ENCODE assay signal across 15 cellular contexts in the genomic region with DNA sequence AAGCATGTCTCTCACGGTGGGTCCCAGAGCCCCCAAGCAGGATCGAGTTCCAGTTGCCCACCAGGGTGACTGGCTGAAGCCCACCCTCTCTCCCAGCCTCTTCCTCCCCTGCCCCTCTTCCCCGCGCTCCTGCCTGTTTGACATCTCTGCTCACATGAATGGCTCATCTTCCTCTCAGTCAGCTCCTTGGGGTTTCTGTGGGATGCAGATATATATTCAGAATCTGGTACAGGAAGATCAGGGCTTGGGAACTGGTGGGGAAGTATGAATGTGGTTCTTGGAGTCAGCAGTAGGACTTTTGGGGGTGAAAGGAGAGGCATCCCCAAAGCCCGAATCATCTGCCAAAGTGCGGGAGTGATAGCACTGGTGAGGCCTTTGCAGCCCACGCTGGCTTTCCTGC.
A peak's percentile ranks its signal among the peaks of the same experiment; 100 is the strongest.
DNase-seq lines count a peak whose midpoint lies in the region; ATAC-seq and TF ChIP-seq lines count a peak whose summit lies in the region.
"Had no signal": no experiment of that assay in that cellular context is flagged by ENCODE, and none has a peak within 500 bp of the region (broad histone marks: within the 10 kb centered on the region; RNA-seq: fewer than 3 reads in every experiment).

No MANE protein-coding gene starts in this region.

- peaks cover 18% of the 10 kb centered on the region; the same call in 1 of the 2 replicates for H4K20me1 ChIP-seq in SK-N-SH (ENCODE audit: insufficient read depth)

- H3K9me2 ChIP-seq in SK-N-SH: no peaks in the 10 kb centered on the region

- H3K36me3 ChIP-seq in SK-N-SH (replicated peaks in 1 of 2; ENCODE audit: control insufficient read depth in 1 of 2, insufficient read depth in 2 of 2, low read length in 1 of 2) (no peaks in the 10 kb centered on the region), endodermal cell (ENCODE audit: control insufficient read depth, insufficient read depth, low read length) (no peaks in the 10 kb centered on the region), uterus (no peaks in the 10 kb centered on the region)

- TF ChIP-seq RAD21 in SK-N-SH (IDR thresholded peaks at IDR 0.05; ENCODE audit: low read length): no peak

- H3K4me1 ChIP-seq in SK-N-SH (ENCODE audit: control insufficient read depth in 1 of 2, insufficient read depth in 2 of 2, low read depth in 1 of 2, low read length in 1 of 2): peaks cover 0 to 67% of the 10 kb centered on the region in 2 experiments; a peak in 2 of 4 replicates
- H3K4me1 ChIP-seq in endodermal cell (ENCODE audit: control insufficient read depth, insufficient read depth, low read length): no peaks in the 10 kb centered on the region
- no peaks in the 10 kb centered on the region for H3K4me1 ChIP-seq in uterus

- H3K4me3 ChIP-seq in SK-N-SH (ENCODE audit: low read depth in 2 of 2, low read length in 1 of 2) (no peak overlapping the region), endodermal cell (ENCODE audit: low read length) (no peak overlapping the region), uterus (no peak overlapping the region)
- H3K4me3 ChIP-seq: GM23248 had no signal

- H3K9me3 Mint-ChIP-seq in endodermal cell (no peaks in the 10 kb centered on the region), nephron (no peaks in the 10 kb centered on the region)

- intact Hi-C loops in uterus (cut with DNase I; ENCODE audit: low total_unique reads): loop anchor here (10.0 kb wide), 1 partner anchor 444 kb away; no protein-coding TSS in a partner anchor

- no peak for TF ChIP-seq EP300 in SK-N-SH (IDR thresholded peaks at IDR 0.05; ENCODE audit: borderline replicate concordance in 1 of 2, low read depth in 1 of 2, low read length in 1 of 2)

- POLR2A ChIA-PET in SK-N-SH (lab: Yijun Ruan, JAX): interaction anchor here (1.0 kb wide), 1 partner anchor 111 kb away, joined by 3 read pairs; no protein-coding TSS in a partner anchor

- H3K27ac ChIP-seq in SK-N-SH (ENCODE audit: low read depth in 2 of 2, low read length in 1 of 2) (peak overlapping the region; percentile 38 to 100; a peak in 3 of 4 replicates), endodermal cell (ENCODE audit: low read depth, low read length) (no peak overlapping the region), uterus (no peak overlapping the region)
- H3K27ac ChIP-seq: 22Rv1, C4-2B, GM23248, HL-60 had no signal

- ATAC-seq in SK-N-SH treated with all-trans-retinoic acid at 6 μM for 48 hours (no peak), HG03139 (IDR thresholded peaks at IDR 0.05; ENCODE audit: unreplicated experiment) (no peak)
- ATAC-seq: HCT116 had no signal

- CTCF ChIA-PET in SK-N-SH (lab: Yijun Ruan, JAX): interaction anchor here (0.7 to 13.0 kb wide), 15 partner anchors 11 to 385 kb away, joined by 3 to 180 read pairs (median 4); a partner anchor contains a TSS

- TF ChIP-seq CTCF in SK-N-SH (IDR thresholded peaks at IDR 0.05): no peak
- no peak for TF ChIP-seq CTCF in endodermal cell (conservative IDR thresholded peaks at IDR 0.05)
- TF ChIP-seq CTCF in nephron (IDR thresholded peaks at IDR 0.05; ENCODE audit: unreplicated experiment in 3 of 3): no peak
- TF ChIP-seq CTCF in uterus (IDR thresholded peaks at IDR 0.05): no peak

- H3K4me1 Mint-ChIP-seq in endodermal cell (no peaks in the 10 kb centered on the region), nephron (peaks cover 38% of the 10 kb centered on the region)
- H3K4me1 Mint-ChIP-seq: CD4-positive, alpha-beta memory T cell had no signal

- H3F3A ChIP-seq in SK-N-SH (replicated peaks; ENCODE audit: insufficient read depth): peaks cover 5% of the 10 kb centered on the region

- H3K4me2 ChIP-seq in SK-N-SH: no peak overlapping the region

- DNase-seq in SK-N-SH: no peak
- DNase-seq in endodermal cell: no peak
- DNase-seq in putamen (ENCODE audit: low spot score): peak; percentile 29
- DNase-seq in uterus: no peak
- DNase-seq in AG08396 (ENCODE audit: low spot score): no peak
- DNase-seq: CD4-positive, alpha-beta memory T cell; DMS79; GM23248 had no signal

- H3K36me3 Mint-ChIP-seq in endodermal cell (ENCODE audit: low read depth) (no peaks in the 10 kb centered on the region), nephron (ENCODE audit: low read depth) (no peaks in the 10 kb centered on the region)
- H3K36me3 Mint-ChIP-seq: CD4-positive, alpha-beta memory T cell had no signal

- H3K27me3 ChIP-seq in SK-N-SH (ENCODE audit: insufficient read depth) (no peaks in the 10 kb centered on the region), endodermal cell (ENCODE audit: control insufficient read depth, insufficient read depth, low read length, poor library complexity, severe bottlenecking) (no peaks in the 10 kb centered on the region), uterus (no peaks in the 10 kb centered on the region)

- no peaks in the 10 kb centered on the region for H3K79me2 ChIP-seq in SK-N-SH (ENCODE audit: insufficient read depth)

- no peak for TF ChIP-seq POLR2A in uterus (IDR thresholded peaks at IDR 0.05)

- H3K4me3 Mint-ChIP-seq in endodermal cell (no peak overlapping the region), nephron (no peak overlapping the region)
- H3K4me3 Mint-ChIP-seq: CD4-positive, alpha-beta memory T cell had no signal

- H3K27me3 Mint-ChIP-seq in endodermal cell (ENCODE audit: insufficient read depth) (no peaks in the 10 kb centered on the region), nephron (ENCODE audit: low read depth) (peaks cover 7% of the 10 kb centered on the region)

- no peak overlapping the region for H3K9ac ChIP-seq in SK-N-SH
- no peak overlapping the region for H3K9ac ChIP-seq in endodermal cell (ENCODE audit: extremely low read depth, low read length, poor library complexity, severe bottlenecking)
- H3K9ac ChIP-seq: GM23248 had no signal

- H3K27ac Mint-ChIP-seq in endodermal cell (peak overlapping the region; percentile 20), nephron (peak overlapping the region; percentile 7 to 84 (median 34))
- H3K27ac Mint-ChIP-seq: CD4-positive, alpha-beta memory T cell had no signal

- H3K9me3 ChIP-seq in SK-N-SH (no peaks in the 10 kb centered on the region), endodermal cell (ENCODE audit: control insufficient read depth, low read length) (no peaks in the 10 kb centered on the region), uterus (no peaks in the 10 kb centered on the region)

- 82% methylated on average over 6 of the region's 7 CpGs for WGBS in SK-N-SH (ENCODE audit: low lambda C conversion rate)
- 80 to 96% methylated on average over 5 to 7 of the region's 7 CpGs for WGBS in endodermal cell (ENCODE audit: insufficient coverage in 1 of 2, insufficient read length in 1 of 2), 2 experiments

- no peak overlapping the region for H2AFZ ChIP-seq in SK-N-SH (ENCODE audit: low read depth)
- H2AFZ ChIP-seq: GM23248 had no signal

TF ChIP-seq in SK-N-SH, 30 proteins besides CTCF, POLR2A, EP300 and RAD21 (continues in another document):
- TF ChIP-seq GATA2 (CRISPR knock-in tag; IDR thresholded peaks at IDR 0.05): no peak
- TF ChIP-seq, protein P1, sequence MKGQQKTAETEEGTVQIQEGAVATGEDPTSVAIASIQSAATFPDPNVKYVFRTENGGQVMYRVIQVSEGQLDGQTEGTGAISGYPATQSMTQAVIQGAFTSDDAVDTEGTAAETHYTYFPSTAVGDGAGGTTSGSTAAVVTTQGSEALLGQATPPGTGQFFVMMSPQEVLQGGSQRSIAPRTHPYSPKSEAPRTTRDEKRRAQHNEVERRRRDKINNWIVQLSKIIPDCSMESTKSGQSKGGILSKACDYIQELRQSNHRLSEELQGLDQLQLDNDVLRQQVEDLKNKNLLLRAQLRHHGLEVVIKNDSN (IDR thresholded peaks at IDR 0.05; ENCODE audit: borderline replicate concordance, low read depth): no peak
- no peak for TF ChIP-seq FOSL2 (IDR thresholded peaks at IDR 0.05; ENCODE audit: borderline replicate concordance, low read depth)
- TF ChIP-seq EZH2phosphoT487 (IDR thresholded peaks at IDR 0.05; ENCODE audit: borderline replicate concordance, low read depth): no peak
- TF ChIP-seq YY1 (IDR thresholded peaks at IDR 0.05; ENCODE audit: low read depth): no peak
- TF ChIP-seq FOXJ3 (CRISPR knock-in tag; IDR thresholded peaks at IDR 0.05): no peak
- no peak for TF ChIP-seq GABPA (IDR thresholded peaks at IDR 0.05; ENCODE audit: low read depth)
- TF ChIP-seq TCF12 (IDR thresholded peaks at IDR 0.05): no peak
- TF ChIP-seq MEF2A (IDR thresholded peaks at IDR 0.05; ENCODE audit: borderline replicate concordance, low read depth): no peak

TF ChIP-seq in SK-N-SH treated with all-trans-retinoic acid at 6 μM for 48 hours, 23 proteins besides CTCF, POLR2A, EP300 and RAD21:
- no peak for TF ChIP-seq SNAI2 (CRISPR knock-in tag; IDR thresholded peaks at IDR 0.05)
- TF ChIP-seq OSR1 (CRISPR knock-in tag; IDR thresholded peaks at IDR 0.05): no peak

Comparison
In these comparisons a context has a peak if more than half of its experiments do, and no peak if none do; other contexts are left out.
1. H3K27ac ChIP-seq: peak in SK-N-SH (2 of 2); none in endodermal cell (single experiment) and uterus (0 of 2).